In the genomic region with DNA sequence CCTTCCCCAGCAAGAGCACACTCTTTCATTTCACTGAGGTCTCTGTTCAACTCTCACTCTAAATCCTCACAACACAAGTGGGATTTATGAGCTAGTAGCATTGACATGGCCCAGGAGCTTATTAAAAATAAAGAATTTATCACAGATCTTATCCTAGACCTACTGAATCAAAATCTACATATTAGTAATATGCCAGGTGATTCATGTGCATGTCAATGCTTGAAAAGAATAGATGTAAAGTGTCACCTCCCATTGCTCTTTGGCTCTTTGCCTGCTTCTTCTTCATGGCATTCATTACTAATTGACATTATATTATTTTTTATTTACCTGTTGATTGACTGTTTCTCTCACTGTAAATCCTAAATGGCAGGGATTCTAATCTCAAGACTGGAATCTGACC, we compare ENCODE assay signal across 24 cellular contexts.
A peak's percentile ranks its signal among the peaks of the same experiment; 100 is the strongest.
DNase-seq lines count a peak whose midpoint lies in the region; ATAC-seq and TF ChIP-seq lines count a peak whose summit lies in the region.
"Had no signal": no experiment of that assay in that cellular context is flagged by ENCODE, and none has a peak within 500 bp of the region (broad histone marks: within the 10 kb centered on the region; RNA-seq: fewer than 3 reads in every experiment).

No MANE protein-coding gene starts in this region.

- H3K9me3 ChIP-seq in PC-3 (ENCODE audit: low read length) (no peaks in the 10 kb centered on the region), mammary epithelial cell (replicated peaks; ENCODE audit: insufficient read depth, low read length) (no peaks in the 10 kb centered on the region)
- H3K9me3 ChIP-seq: BE2C, BLaER1 had no signal

- H3K79me2 ChIP-seq in PC-3 (ENCODE audit: low read length) (no peaks in the 10 kb centered on the region), mammary epithelial cell (ENCODE audit: insufficient read depth, low read length) (no peaks in the 10 kb centered on the region)

- peak; percentile 35 for DNase-seq in PC-3
- DNase-seq in mammary epithelial cell = peak; percentile 26
- peak; percentile 76 for DNase-seq in epithelial cell of esophagus (ENCODE audit: low read depth)
- DNase-seq in foreskin keratinocyte = peak; percentile 42 to 72
- no peak for DNase-seq in activated effector memory CD4-positive, alpha-beta T cell treated with anti-CD3 and anti-CD28 coated beads, Interleukin-2, amount 50 U/mL, for 16 hours
- DNase-seq: 8988T; ACHN; BE2C; C1 segment of cervical spinal cord; CD4-positive, alpha-beta memory T cell; CD4-positive, CD25-positive, alpha-beta regulatory T cell; CD8-positive, alpha-beta memory T cell; COR-L47; DMS 273 treated with DMSO at 0.1 percent for 48 hours; DMS153; DMS53; DMS79; DND-41; EL; GDM1 had no signal

- no peaks in the 10 kb centered on the region for H3K4me1 ChIP-seq in PC-3 (ENCODE audit: insufficient read depth, low read length)
- no peaks in the 10 kb centered on the region for H3K4me1 ChIP-seq in mammary epithelial cell (ENCODE audit: insufficient read depth, low read length)
- peaks cover 8% of the 10 kb centered on the region for H3K4me1 ChIP-seq in foreskin keratinocyte
- H3K4me1 ChIP-seq: BE2C, BLaER1 had no signal

- in situ Hi-C loops in mammary epithelial cell (cut with MboI; ENCODE audit: low sequenced_read_pairs in 2 of 2) = no loop called here

- TF ChIP-seq CTCF in PC-3 (conservative IDR thresholded peaks at IDR 0.05; ENCODE audit: low read depth, low read length) = no peak
- no peak for TF ChIP-seq CTCF in mammary epithelial cell (conservative IDR thresholded peaks at IDR 0.05 in 1 of 2, IDR thresholded peaks at IDR 0.05 in 1 of 2; ENCODE audit: extremely low read depth in 1 of 2, insufficient read depth in 1 of 2, low read depth in 1 of 2, low read length in 2 of 2)
- TF ChIP-seq CTCF in epithelial cell of esophagus (IDR thresholded peaks at IDR 0.05; ENCODE audit: insufficient read depth, low read depth, low read length, missing control alignments) = no peak
- no peak for TF ChIP-seq CTCF in foreskin keratinocyte (conservative IDR thresholded peaks at IDR 0.05)

- H2AFZ ChIP-seq in PC-3 (ENCODE audit: low read length) = no peak overlapping the region
- H2AFZ ChIP-seq in mammary epithelial cell (ENCODE audit: low read depth, low read length) = no peak overlapping the region

- POLR2A ChIA-PET in PC-3 (lab: Charles Lee; ENCODE audit: unreplicated experiment) = no interaction called here

- H3K27me3 ChIP-seq in PC-3 (ENCODE audit: low read length) (no peaks in the 10 kb centered on the region), mammary epithelial cell (ENCODE audit: insufficient read depth, low read length) (no peaks in the 10 kb centered on the region), foreskin keratinocyte (no peaks in the 10 kb centered on the region)
- H3K27me3 ChIP-seq: BE2C, BLaER1 had no signal

- H3K4me2 ChIP-seq in PC-3 (ENCODE audit: low read length) (no peak overlapping the region), mammary epithelial cell (ENCODE audit: insufficient read depth, low read depth, low read length) (no peak overlapping the region)
- H3K4me2 ChIP-seq: BLaER1 had no signal

- no peaks in the 10 kb centered on the region for H3K36me3 ChIP-seq in PC-3 (ENCODE audit: low read depth, low read length)
- H3K36me3 ChIP-seq in mammary epithelial cell (ENCODE audit: insufficient read depth, low read length) = no peaks in the 10 kb centered on the region
- H3K36me3 ChIP-seq: BE2C, BLaER1 had no signal

- BruUV-seq in PC-3 (replicated peaks; lab: Mats Ljungman, UMichigan) (no TSS peak), mammary epithelial cell (replicated peaks; lab: Mats Ljungman, UMichigan) (no TSS peak)

- H3K4me3 ChIP-seq in PC-3 (ENCODE audit: low read length) = no peak overlapping the region
- no peak overlapping the region for H3K4me3 ChIP-seq in mammary epithelial cell (replicated peaks in 1 of 3; ENCODE audit: insufficient read depth in 1 of 3, low read depth in 2 of 3, low read length in 3 of 3)
- H3K4me3 ChIP-seq in epithelial cell of esophagus (ENCODE audit: low read length) = no peak overlapping the region
- H3K4me3 ChIP-seq: BLaER1, GM12878 had no signal

- no peaks in the 10 kb centered on the region for H3F3A ChIP-seq in PC-3 (ENCODE audit: low read length, unreplicated experiment)

- ATAC-seq in PC-3 (peak; percentile 54), foreskin keratinocyte (peak; percentile 84), HG03520 (IDR thresholded peaks at IDR 0.05; ENCODE audit: unreplicated experiment) (no peak), GM18858 (IDR thresholded peaks at IDR 0.05; ENCODE audit: unreplicated experiment) (no peak)
- ATAC-seq: GM12878 had no signal

- H3K27ac ChIP-seq in PC-3 (ENCODE audit: low read length) (no peak overlapping the region), mammary epithelial cell (ENCODE audit: insufficient read depth, low read depth, low read length) (no peak overlapping the region), foreskin keratinocyte (no peak overlapping the region)
- H3K27ac ChIP-seq: BLaER1 had no signal

- intact Hi-C loops in PC-3 (cut with micrococcal nuclease) = no loop called here
- intact Hi-C loops in mammary epithelial cell (cut with micrococcal nuclease) = no loop called here

- dilution Hi-C loops in mammary epithelial cell (cut with HindIII; ENCODE audit: low sequenced_read_pairs) = no loop called here

- H3K9me2 ChIP-seq in PC-3 (replicated peaks; ENCODE audit: low read length) = no peaks in the 10 kb centered on the region

- no peaks in the 10 kb centered on the region for H4K20me1 ChIP-seq in PC-3 (ENCODE audit: low read length)
- no peaks in the 10 kb centered on the region for H4K20me1 ChIP-seq in mammary epithelial cell (ENCODE audit: insufficient read depth, low read length)
- H4K20me1 ChIP-seq: BLaER1 had no signal

- H3K9ac ChIP-seq in PC-3 (ENCODE audit: low read length) (no peak overlapping the region), mammary epithelial cell (ENCODE audit: insufficient read depth, low read length) (no peak overlapping the region)
- H3K9ac ChIP-seq: BLaER1 had no signal

- CTCF ChIA-PET in PC-3 (lab: Charles Lee) (no interaction called here), mammary epithelial cell (lab: Charles Lee; ENCODE audit: low non-redundant PET) (no interaction called here)

Comparison
In these comparisons a context has a peak if more than half of its experiments do, and no peak if none do; other contexts are left out.
1. ATAC-seq: peak in PC-3 (single experiment) and foreskin keratinocyte (single experiment); none in HG03520 (single experiment) and GM18858 (single experiment).